21 cellular contexts compared by ENCODE assay signal in genomic region chr12:41333988-41334387, GRCh38.
DNase-seq lines count a peak whose midpoint lies in the region; ATAC-seq and TF ChIP-seq lines count a peak whose summit lies in the region.
"Had no signal": no experiment of that assay in that cellular context is flagged by ENCODE, and none has a peak within 500 bp of the region (broad histone marks: within the 10 kb centered on the region; RNA-seq: fewer than 3 reads in every experiment).

No MANE protein-coding gene starts in this region.

- in situ Hi-C loops in HAP-1 (cut with MboI; ENCODE audit: low sequenced_read_pairs) = no loop called here

- no peak overlapping the region for H2AK5ac ChIP-seq in mesendoderm (ENCODE audit: low read length)

- H3K56ac ChIP-seq in mesendoderm (ENCODE audit: low read length) = no peak overlapping the region

- H4K5ac ChIP-seq in mesendoderm (ENCODE audit: low read length) = no peak overlapping the region

- H3K36me3 ChIP-seq in HAP-1 (replicated peaks) (no peaks in the 10 kb centered on the region), ectodermal cell (ENCODE audit: control insufficient read depth, insufficient read depth, low read length) (no peaks in the 10 kb centered on the region), mesendoderm (ENCODE audit: control insufficient read depth, insufficient read depth, low read length) (no peaks in the 10 kb centered on the region), MG63 (no peaks in the 10 kb centered on the region)

- H3K18ac ChIP-seq in mesendoderm (ENCODE audit: low read length) = no peak overlapping the region

- peak overlapping the region; percentile 10 for H2BK5ac ChIP-seq in mesendoderm (ENCODE audit: low read length)

- H3K4ac ChIP-seq in mesendoderm (ENCODE audit: low read depth, low read length) = peak overlapping the region; percentile 9

- DNase-seq in HAP-1 (ENCODE audit: low spot score in 2 of 2) (peak; percentile 33 to 82), mesendoderm (peak; percentile 51), pons (ENCODE audit: low spot score) (peak; percentile 8), erythroblast (lab: John Stamatoyannopoulos, UW) (no peak), occipital lobe (lab: John Stamatoyannopoulos, UW) (no peak), MG63 (no peak)
- DNase-seq: DMS153, DND-41, Kasumi-1, MV-4-11, NCI-H1105, NCI-H1436 treated with DMSO at 0.1 percent for 48 hours, NCI-H1930, NCI-H446 treated with DMSO at 0.1 percent for 48 hours, NCI-H526, SHP77 had no signal

- H3K27me3 ChIP-seq in HAP-1 (ENCODE audit: low read depth) (no peaks in the 10 kb centered on the region), ectodermal cell (ENCODE audit: control insufficient read depth, insufficient read depth, low read length, poor library complexity, severe bottlenecking) (no peaks in the 10 kb centered on the region), mesendoderm (ENCODE audit: insufficient read depth, low read length, poor library complexity) (no peaks in the 10 kb centered on the region), MG63 (no peaks in the 10 kb centered on the region)

- no peaks in the 10 kb centered on the region for H3K79me1 ChIP-seq in mesendoderm (ENCODE audit: low read length)

- no peaks in the 10 kb centered on the region for H3K79me2 ChIP-seq in mesendoderm (ENCODE audit: control insufficient read depth, insufficient read depth, low read length)

- H3K9me3 ChIP-seq in HAP-1 (no peaks in the 10 kb centered on the region), ectodermal cell (ENCODE audit: control insufficient read depth, low read length) (no peaks in the 10 kb centered on the region), MG63 (no peaks in the 10 kb centered on the region)

- no peak for ATAC-seq in HG03432 (IDR thresholded peaks at IDR 0.05; ENCODE audit: unreplicated experiment)
- ATAC-seq: K562, Panc1 had no signal

- no peak overlapping the region for H3K4me2 ChIP-seq in mesendoderm (ENCODE audit: low read length)

- H3K27ac ChIP-seq in ectodermal cell (ENCODE audit: insufficient read depth, low read depth, low read length, poor library complexity, severe bottlenecking) = peak overlapping the region; percentile 55
- H3K27ac ChIP-seq in mesendoderm (ENCODE audit: low read depth, low read length) = peak overlapping the region; percentile 60
- H3K27ac ChIP-seq: RWPE1 had no signal

- H3K23ac ChIP-seq in mesendoderm (ENCODE audit: low read length) = no peak overlapping the region

- peaks cover 27% of the 10 kb centered on the region for H3K4me1 ChIP-seq in HAP-1
- H3K4me1 ChIP-seq in ectodermal cell (ENCODE audit: control insufficient read depth, insufficient read depth, low read length) = peaks cover 11% of the 10 kb centered on the region
- H3K4me1 ChIP-seq in mesendoderm (ENCODE audit: control insufficient read depth, low read depth, low read length) = peaks cover 4% of the 10 kb centered on the region

- peak overlapping the region; percentile 40 for H4K8ac ChIP-seq in mesendoderm (ENCODE audit: low read depth, low read length)

- H2BK120ac ChIP-seq in mesendoderm (ENCODE audit: low read depth, low read length) = no peak overlapping the region

- H3K4me3 ChIP-seq in HAP-1 (no peak overlapping the region), ectodermal cell (ENCODE audit: insufficient read depth, low read depth, low read length) (no peak overlapping the region), mesendoderm (ENCODE audit: low read length) (no peak overlapping the region), MG63 (no peak overlapping the region)
- H3K4me3 ChIP-seq: K562 had no signal

- WGBS in ectodermal cell, 2 experiments = 8 to 38% methylated on average over 1 of the region's 1 CpG
- no CpG with 5 or more reads among the region's 1 CpG for WGBS in mesendoderm (ENCODE audit: extremely low coverage, insufficient coverage, low lambda C conversion rate)

- no peak overlapping the region for H3K9ac ChIP-seq in mesendoderm (ENCODE audit: low read length)

- H2BK15ac ChIP-seq in mesendoderm (replicated peaks; ENCODE audit: low read depth) = no peak overlapping the region

- no peak for TF ChIP-seq POLR2A in erythroblast (IDR thresholded peaks at IDR 0.05; ENCODE audit: low read length)

Comparison
In these comparisons a context has a peak if more than half of its experiments do, and no peak if none do; other contexts are left out.
1. DNase-seq: peak in HAP-1 (2 of 2), mesendoderm (single experiment) and pons (single experiment); none in erythroblast (0 of 2), occipital lobe (single experiment) and MG63 (single experiment).